In the genomic region with DNA sequence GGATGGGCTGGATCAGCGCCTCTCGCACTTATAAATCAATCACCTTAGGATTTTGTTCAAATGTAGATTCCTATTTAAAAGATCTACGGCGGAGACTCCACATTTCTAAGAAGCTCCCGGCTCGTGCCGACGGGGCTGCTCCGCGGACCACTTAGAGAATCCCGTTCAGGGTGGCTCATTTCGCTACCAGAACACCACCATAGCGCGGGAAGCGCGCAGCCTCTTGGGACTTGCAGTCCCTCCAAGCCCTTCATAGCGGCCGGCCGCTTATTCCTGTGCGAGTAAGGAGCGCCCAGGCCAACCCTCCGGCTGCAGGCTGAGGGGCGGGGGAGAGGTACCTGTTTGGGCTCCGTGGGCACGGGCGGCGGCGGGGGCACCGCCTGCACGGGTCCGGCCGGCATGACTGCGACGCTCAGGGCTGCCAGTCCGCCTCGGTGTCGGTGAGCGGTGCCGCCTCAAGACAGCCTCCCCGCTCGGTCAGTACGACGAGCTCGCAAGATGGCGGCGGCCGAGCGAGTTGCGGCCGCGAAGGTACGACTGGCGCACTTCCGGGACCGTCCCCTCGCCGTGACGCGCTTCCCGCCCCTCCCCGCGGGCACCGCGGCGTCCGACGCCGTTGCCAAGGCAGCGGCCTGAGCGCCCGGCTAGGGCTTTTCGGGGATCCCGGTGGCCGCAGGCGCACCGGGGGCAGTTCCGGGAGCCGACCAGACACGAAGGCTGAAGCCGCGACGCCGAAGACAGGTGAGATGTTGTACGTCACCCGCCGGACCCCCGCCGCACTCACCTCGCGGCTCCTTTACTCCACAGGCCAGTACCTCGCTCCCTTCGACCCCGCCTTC, we compare ENCODE assay signal across 8 cellular contexts. TPM values are rescaled to one million over a fixed set of nuclear protein-coding genes. Genes with fewer than 3 reads are reported as not detected.
DNase-seq lines count a peak whose midpoint lies in the region; ATAC-seq lines count a peak whose summit lies in the region.

A gene (plus strand): TSS at position 616 of the 839 bp plus-strand sequence. CDS start 8,994 bp downstream, outside the sequence.
A gene with protein sequence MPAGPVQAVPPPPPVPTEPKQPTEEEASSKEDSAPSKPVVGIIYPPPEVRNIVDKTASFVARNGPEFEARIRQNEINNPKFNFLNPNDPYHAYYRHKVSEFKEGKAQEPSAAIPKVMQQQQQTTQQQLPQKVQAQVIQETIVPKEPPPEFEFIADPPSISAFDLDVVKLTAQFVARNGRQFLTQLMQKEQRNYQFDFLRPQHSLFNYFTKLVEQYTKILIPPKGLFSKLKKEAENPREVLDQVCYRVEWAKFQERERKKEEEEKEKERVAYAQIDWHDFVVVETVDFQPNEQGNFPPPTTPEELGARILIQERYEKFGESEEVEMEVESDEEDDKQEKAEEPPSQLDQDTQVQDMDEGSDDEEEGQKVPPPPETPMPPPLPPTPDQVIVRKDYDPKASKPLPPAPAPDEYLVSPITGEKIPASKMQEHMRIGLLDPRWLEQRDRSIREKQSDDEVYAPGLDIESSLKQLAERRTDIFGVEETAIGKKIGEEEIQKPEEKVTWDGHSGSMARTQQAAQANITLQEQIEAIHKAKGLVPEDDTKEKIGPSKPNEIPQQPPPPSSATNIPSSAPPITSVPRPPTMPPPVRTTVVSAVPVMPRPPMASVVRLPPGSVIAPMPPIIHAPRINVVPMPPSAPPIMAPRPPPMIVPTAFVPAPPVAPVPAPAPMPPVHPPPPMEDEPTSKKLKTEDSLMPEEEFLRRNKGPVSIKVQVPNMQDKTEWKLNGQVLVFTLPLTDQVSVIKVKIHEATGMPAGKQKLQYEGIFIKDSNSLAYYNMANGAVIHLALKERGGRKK (minus strand): TSS at position 503 of the 839 bp plus-strand sequence. CDS start 102 bp downstream, at position 401.

- H2BK12ac ChIP-seq in mesenchymal stem cell (ENCODE audit: low read length in 2 of 2): peak within 1 kb of the TSS in 1 of 2 experiments; percentile 38

- no peaks in the 10 kb centered on the region for H3K27me3 ChIP-seq in mesenchymal stem cell (ENCODE audit: control insufficient read depth in 1 of 2, insufficient read depth in 1 of 2, low read length in 2 of 2)

- H3K9me3 Mint-ChIP-seq in effector memory CD8-positive, alpha-beta T cell: no peaks in the 10 kb centered on the region

- peak within 1 kb of the TSS; percentile 62 to 98 for H3K4ac ChIP-seq in mesenchymal stem cell (ENCODE audit: low read depth in 1 of 2, low read length in 2 of 2)

- H2BK120ac ChIP-seq in mesenchymal stem cell (ENCODE audit: low read depth, low read length): peak within 1 kb of the TSS; percentile 96

- peak; percentile 76 for ATAC-seq in GM19468 (IDR thresholded peaks at IDR 0.05; ENCODE audit: extremely low read depth, unreplicated experiment)
- ATAC-seq in effector memory CD8-positive, alpha-beta T cell (replicated peaks): peak; percentile 86

- H3K4me2 ChIP-seq in mesenchymal stem cell (ENCODE audit: low read length, poor library complexity, severe bottlenecking): peak within 1 kb of the TSS; percentile 96

- peaks cover 21 to 24% of the 10 kb centered on the region in 2 experiments for H3K36me3 ChIP-seq in mesenchymal stem cell (ENCODE audit: control insufficient read depth in 1 of 2, insufficient read depth in 2 of 2, low read depth in 1 of 2, low read length in 2 of 2)

- H2BK5ac ChIP-seq in mesenchymal stem cell (ENCODE audit: low read depth, low read length, poor library complexity, severe bottlenecking): peak within 1 kb of the TSS; percentile 22

- peak within 1 kb of the TSS in 1 of 2 experiments; percentile 88 for H3K14ac ChIP-seq in mesenchymal stem cell (ENCODE audit: low read length in 2 of 2)

- H3K18ac ChIP-seq in mesenchymal stem cell (ENCODE audit: low read depth in 1 of 2, low read length in 2 of 2): peak within 1 kb of the TSS; percentile 97 to 100

- H3K27ac Mint-ChIP-seq in effector memory CD8-positive, alpha-beta T cell: peak within 1 kb of the TSS; percentile 97

- H3K27me3 Mint-ChIP-seq in effector memory CD8-positive, alpha-beta T cell: no peaks in the 10 kb centered on the region

- H3K4me3 Mint-ChIP-seq in effector memory CD8-positive, alpha-beta T cell: peak within 1 kb of the TSS; percentile 91 to 94

- peaks cover 10% of the 10 kb centered on the region for H3K4me1 ChIP-seq in mesenchymal stem cell (ENCODE audit: control insufficient read depth, insufficient read depth, low read depth, low read length)

- peak within 1 kb of the TSS; percentile 97 for H2BK15ac ChIP-seq in mesenchymal stem cell (ENCODE audit: low read depth, poor library complexity, severe bottlenecking)

- peak within 1 kb of the TSS; percentile 100 for H4K8ac ChIP-seq in mesenchymal stem cell (ENCODE audit: low read length)

- H3K9ac ChIP-seq in mesenchymal stem cell (ENCODE audit: low read length): peak within 1 kb of the TSS; percentile 97

- peak within 1 kb of the TSS; percentile 100 for H4K91ac ChIP-seq in mesenchymal stem cell (ENCODE audit: low read length)

- under 1% methylated on average over 91 of the region's 93 CpGs for WGBS in mesenchymal stem cell

- H3K4me1 Mint-ChIP-seq in effector memory CD8-positive, alpha-beta T cell (ENCODE audit: low read depth in 2 of 2): peaks cover 38 to 52% of the 10 kb centered on the region in 2 donors

- peaks cover 21% of the 10 kb centered on the region for H3K79me1 ChIP-seq in mesenchymal stem cell (replicated peaks; ENCODE audit: low read length, poor library complexity, severe bottlenecking)

- H3K9me3 ChIP-seq in mesenchymal stem cell (ENCODE audit: control insufficient read depth, low read length): no peaks in the 10 kb centered on the region

- peak within 1 kb of the TSS; percentile 94 for H2AFZ ChIP-seq in mesenchymal stem cell (ENCODE audit: low read depth, low read length)

- H3K23ac ChIP-seq in mesenchymal stem cell (ENCODE audit: low read length in 2 of 2): peak within 1 kb of the TSS; percentile 63 to 92

- no peak within 1 kb of the TSS for H2AK5ac ChIP-seq in mesenchymal stem cell (ENCODE audit: low read length, severe bottlenecking)

- H3K27ac ChIP-seq in mesenchymal stem cell (ENCODE audit: low read length, poor library complexity, severe bottlenecking): peak within 1 kb of the TSS; percentile 32

- peak within 1 kb of the TSS; percentile 96 to 98 for H3K4me3 ChIP-seq in mesenchymal stem cell (ENCODE audit: insufficient read depth in 1 of 2, low read depth in 1 of 2, low read length in 2 of 2)

- DNase-seq in COLO829 (ENCODE audit: low spot score): peak; percentile 88
- DNase-seq in HS-27A (ENCODE audit: low read depth): peak; percentile 69
- DNase-seq in NOMO-1 (lab: John Stamatoyannopoulos, UW; ENCODE audit: unreplicated experiment in 2 of 2): peak; percentile 83 to 86
- peak; percentile 68 to 78 (median 70) for DNase-seq in activated CD8-positive, alpha-beta memory T cell treated with anti-CD3 and anti-CD28 coated beads for 48 hours (ENCODE audit: low read depth in 2 of 3, low spot score in 2 of 3)
- peak; percentile 81 to 87 (median 83) for DNase-seq in effector memory CD8-positive, alpha-beta T cell
- DNase-seq in mesenchymal stem cell: peak; percentile 94
- DNase-seq in stimulated activated CD8-positive, alpha-beta memory T cell treated with anti-CD3 and anti-CD28 coated beads, Interleukin-12 subunit alpha, Interleukin-12 subunit beta, amount 100 ng/mL, for 1 hour (ENCODE audit: low read depth): peak; percentile 74

- peaks cover 51% of the 10 kb centered on the region for H3K36me3 Mint-ChIP-seq in effector memory CD8-positive, alpha-beta T cell (ENCODE audit: insufficient read depth)

RNA-seq across cellular contexts. Expression of the first gene that starts in this region (rescaled TPM):
- polyA plus RNA-seq in mesenchymal stem cell (2013, experiment 1 of 2): 1.7 TPM
- polyA plus RNA-seq in mesenchymal stem cell (2013, experiment 2 of 2): 1.8 TPM

RNA-seq across cellular contexts. Expression of the second gene that starts in this region (rescaled TPM):
- 106 TPM for polyA plus RNA-seq in mesenchymal stem cell (2013, experiment 1 of 2)
- 105 TPM for polyA plus RNA-seq in mesenchymal stem cell (2013, experiment 2 of 2)

Comparison
In these comparisons a context has a peak if more than half of its experiments do, and no peak if none do; other contexts are left out.
1. Peak in every context shown above with its lines: DNase-seq, ATAC-seq, H3K4me3 ChIP-seq and H3K27ac ChIP-seq.